1 cellular context compared by ENCODE assay signal in the genomic region with DNA sequence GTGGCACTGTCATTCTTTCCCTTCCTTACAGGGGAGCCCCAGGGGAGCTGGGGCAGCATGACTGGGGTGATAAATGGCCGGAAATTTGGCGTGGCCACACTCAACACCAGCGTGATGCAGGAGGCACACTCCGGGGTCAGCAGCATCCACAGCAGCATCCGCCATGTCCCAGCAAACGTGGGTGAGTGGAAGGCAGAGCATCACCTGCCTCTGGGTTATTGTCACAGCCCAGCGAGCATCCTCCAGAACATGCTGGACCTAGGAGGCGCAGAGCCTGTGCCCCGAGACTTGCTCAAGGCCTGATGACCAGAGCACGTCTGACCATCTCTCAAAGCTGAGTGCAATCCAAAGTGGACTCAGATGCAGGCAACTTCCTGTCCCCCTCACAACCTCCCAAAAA.
TF ChIP-seq lines count a peak whose summit lies in the region.

No MANE protein-coding gene starts in this region.

TF ChIP-seq in HepG2, 621 proteins besides CTCF, POLR2A, EP300 and RAD21:
- no peak for TF ChIP-seq ZNF839 (CRISPR knock-in tag; IDR thresholded peaks at IDR 0.05; ENCODE audit: borderline replicate concordance)
